Comparison of ENCODE assay signal across 8 cellular contexts in the genomic region with DNA sequence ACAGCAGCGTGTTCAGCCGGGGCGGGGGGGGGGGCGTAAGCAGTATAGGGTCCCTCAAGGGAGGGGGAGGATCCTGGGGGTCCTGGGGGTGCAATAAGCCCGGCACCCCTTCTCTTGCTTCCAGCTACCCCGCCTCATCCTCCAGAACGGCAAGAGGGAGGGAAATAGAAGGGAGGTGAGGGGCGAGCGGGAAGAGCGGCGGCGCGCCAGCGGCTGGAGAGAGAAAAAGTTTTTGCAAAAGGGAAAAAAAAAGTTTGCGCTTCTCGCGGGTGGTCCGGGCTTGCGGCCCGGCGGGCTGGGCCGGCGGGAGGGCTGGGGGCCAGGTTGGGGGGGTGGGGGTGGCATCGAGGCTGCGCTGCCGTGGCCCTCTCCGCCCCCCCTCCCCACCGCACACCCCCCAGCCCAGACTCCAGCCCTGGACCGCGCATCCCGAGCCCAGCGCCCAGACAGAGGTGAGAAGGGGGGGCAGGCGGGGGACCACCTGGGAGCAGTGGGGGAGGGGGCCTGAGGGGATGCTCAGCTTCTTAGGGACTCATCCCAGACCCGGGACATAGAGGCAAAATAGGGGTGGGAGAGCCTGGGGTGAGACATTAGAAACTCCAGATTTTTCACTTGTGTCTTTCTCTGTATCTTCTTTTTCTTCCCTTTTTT. TPM values are rescaled to one million over a fixed set of nuclear protein-coding genes. Genes with fewer than 3 reads are reported as not detected.
DNase-seq lines count a peak whose midpoint lies in the region; ATAC-seq lines count a peak whose summit lies in the region.

A gene (plus strand): TSS at position 36 of the 651 bp plus-strand sequence. CDS start 3,907 bp downstream, outside the sequence.

- no peaks in the 10 kb centered on the region for H3K9me3 Mint-ChIP-seq in activated naive CD8-positive, alpha-beta T cell treated with anti-CD3 and anti-CD28 coated beads, Interleukin-2, amount 10 ng/mL, durations not matched to agents 7 days and 5 days
- H3K9me3 Mint-ChIP-seq in stimulated activated naive B cell treated with anti-CD40 and anti-IgM and Interleukin-4, amounts not matched to agents 10 μg/mL and 1 μg/mL and 100 μg/mL, for 72 hours: no peaks in the 10 kb centered on the region

- H3K9me3 ChIP-seq in iPS-15b (ENCODE audit: control insufficient read depth, insufficient read depth, low read length): no peaks in the 10 kb centered on the region

- no peaks in the 10 kb centered on the region for H3K36me3 ChIP-seq in iPS-15b (ENCODE audit: control insufficient read depth, insufficient read depth, low read length)

- peaks cover 16% of the 10 kb centered on the region for H3K4me1 ChIP-seq in iPS-15b (ENCODE audit: control insufficient read depth, insufficient read depth, low read length)

- H3K27me3 ChIP-seq in iPS-15b (ENCODE audit: control insufficient read depth, insufficient read depth, low read length): no peaks in the 10 kb centered on the region

- in situ Hi-C loops in ACHN (cut with HindIII; ENCODE audit: low pct_ligation_motif_present, low pct_unique_long_range_greater_than_20kb, low sequenced_read_pairs): loop anchor here (25.0 kb wide), 1 partner anchor 173 kb away; no protein-coding TSS in a partner anchor

- no peaks in the 10 kb centered on the region for H3K36me3 Mint-ChIP-seq in activated naive CD8-positive, alpha-beta T cell treated with anti-CD3 and anti-CD28 coated beads, Interleukin-2, amount 10 ng/mL, durations not matched to agents 7 days and 5 days
- H3K36me3 Mint-ChIP-seq in stimulated activated naive B cell treated with anti-CD40 and anti-IgM and Interleukin-4, amounts not matched to agents 10 μg/mL and 1 μg/mL and 100 μg/mL, for 72 hours: no peaks in the 10 kb centered on the region

- H3K4me1 Mint-ChIP-seq in activated naive CD8-positive, alpha-beta T cell treated with anti-CD3 and anti-CD28 coated beads, Interleukin-2, amount 10 ng/mL, durations not matched to agents 7 days and 5 days: peaks cover 37% of the 10 kb centered on the region
- peaks cover 56 to 80% of the 10 kb centered on the region in 2 donors for H3K4me1 Mint-ChIP-seq in stimulated activated naive B cell treated with anti-CD40 and anti-IgM and Interleukin-4, amounts not matched to agents 10 μg/mL and 1 μg/mL and 100 μg/mL, for 72 hours

- peak; percentile 62 for DNase-seq in ACHN
- peak; percentile 97 for DNase-seq in GOT3 (lab: John Stamatoyannopoulos, UW)
- DNase-seq in activated naive CD8-positive, alpha-beta T cell treated with anti-CD3 and anti-CD28 coated beads, Interleukin-2, amount 10 ng/mL, durations not matched to agents 7 days and 5 days: no peak
- DNase-seq in stimulated activated naive B cell treated with anti-CD40 and anti-IgM and Interleukin-4, amounts not matched to agents 10 μg/mL and 1 μg/mL and 100 μg/mL, for 72 hours: no peak
- no peak for DNase-seq in stimulated activated CD4-positive, alpha-beta T cell treated with anti-CD3 and anti-CD28 coated beads, Interleukin-4, amount 100 ng/mL, for 4 hours
- no peak for DNase-seq in NCI-H2227 treated with DMSO at 0.1 percent for 48 hours (lab: John Stamatoyannopoulos, UW)

- POLR2A ChIA-PET in activated naive CD8-positive, alpha-beta T cell treated with anti-CD3 and anti-CD28 coated beads, Interleukin-2, amount 10 ng/mL, durations not matched to agents 7 days and 5 days (lab: Charles Lee): interaction anchor here (1.0 to 9.9 kb wide), 8 partner anchors 10 to 219 kb away, joined by 3 to 119 read pairs (median 5); a partner anchor contains a TSS

- H3K4me3 Mint-ChIP-seq in activated naive CD8-positive, alpha-beta T cell treated with anti-CD3 and anti-CD28 coated beads, Interleukin-2, amount 10 ng/mL, durations not matched to agents 7 days and 5 days: peak within 1 kb of the TSS; percentile 92
- peak within 1 kb of the TSS; percentile 85 to 96 for H3K4me3 Mint-ChIP-seq in stimulated activated naive B cell treated with anti-CD40 and anti-IgM and Interleukin-4, amounts not matched to agents 10 μg/mL and 1 μg/mL and 100 μg/mL, for 72 hours

- peak within 1 kb of the TSS; percentile 95 for H3K27ac Mint-ChIP-seq in activated naive CD8-positive, alpha-beta T cell treated with anti-CD3 and anti-CD28 coated beads, Interleukin-2, amount 10 ng/mL, durations not matched to agents 7 days and 5 days
- peak within 1 kb of the TSS; percentile 99 for H3K27ac Mint-ChIP-seq in stimulated activated naive B cell treated with anti-CD40 and anti-IgM and Interleukin-4, amounts not matched to agents 10 μg/mL and 1 μg/mL and 100 μg/mL, for 72 hours

- H3K9ac ChIP-seq in iPS-15b (ENCODE audit: low read depth, low read length): peak within 1 kb of the TSS; percentile 41

- no peak for ATAC-seq in activated naive CD8-positive, alpha-beta T cell treated with anti-CD3 and anti-CD28 coated beads, Interleukin-2, amount 10 ng/mL, durations not matched to agents 7 days and 5 days (ENCODE audit: low read depth)
- ATAC-seq in stimulated activated naive B cell treated with anti-CD40 and anti-IgM and Interleukin-4, amounts not matched to agents 10 μg/mL and 1 μg/mL and 100 μg/mL, for 72 hours (replicated peaks): no peak
- ATAC-seq in GM21529 (IDR thresholded peaks at IDR 0.05; ENCODE audit: unreplicated experiment): no peak

- peaks cover 11% of the 10 kb centered on the region for H3K27me3 Mint-ChIP-seq in activated naive CD8-positive, alpha-beta T cell treated with anti-CD3 and anti-CD28 coated beads, Interleukin-2, amount 10 ng/mL, durations not matched to agents 7 days and 5 days
- H3K27me3 Mint-ChIP-seq in stimulated activated naive B cell treated with anti-CD40 and anti-IgM and Interleukin-4, amounts not matched to agents 10 μg/mL and 1 μg/mL and 100 μg/mL, for 72 hours: no peaks in the 10 kb centered on the region

- H3K4me3 ChIP-seq in iPS-15b (ENCODE audit: low read depth, low read length): peak within 1 kb of the TSS; percentile 71

RNA-seq across cellular contexts. Expression of the gene that starts here (rescaled TPM):
- under 1 TPM; 0.54 to 0.86 TPM for total RNA-seq in activated naive CD8-positive, alpha-beta T cell treated with anti-CD3 and anti-CD28 coated beads, Interleukin-2, amount 10 ng/mL, durations not matched to agents 7 days and 5 days

Comparison
In these comparisons a context has a peak if more than half of its experiments do, and no peak if none do; other contexts are left out.
1. DNase-seq: peak in ACHN (single experiment) and GOT3 (single experiment); none in activated naive CD8-positive, alpha-beta T cell treated with anti-CD3 and anti-CD28 coated beads, Interleukin-2, amount 10 ng/mL, durations not matched to agents 7 days and 5 days (single experiment), stimulated activated naive B cell treated with anti-CD40 and anti-IgM and Interleukin-4, amounts not matched to agents 10 μg/mL and 1 μg/mL and 100 μg/mL, for 72 hours (single experiment), stimulated activated CD4-positive, alpha-beta T cell treated with anti-CD3 and anti-CD28 coated beads, Interleukin-4, amount 100 ng/mL, for 4 hours (0 of 2) and NCI-H2227 treated with DMSO at 0.1 percent for 48 hours (single experiment).